5 cellular contexts compared by ENCODE assay signal in genomic region chr15:88423331-88423730, GRCh38.
"Had no signal": no experiment of that assay in that cellular context is flagged by ENCODE, and none has a peak within 500 bp of the region (broad histone marks: within the 10 kb centered on the region; RNA-seq: fewer than 3 reads in every experiment).

No MANE protein-coding gene starts in this region.

- H3K4me3 Mint-ChIP-seq: IgD-negative memory B cell had no signal

- H3K27ac Mint-ChIP-seq: IgD-negative memory B cell had no signal

- H3K36me3 Mint-ChIP-seq: IgD-negative memory B cell had no signal

- H3K27ac ChIP-seq: HL-60 had no signal

- DNase-seq: IMR-90, KBM-7 had no signal

- H3K4me1 Mint-ChIP-seq: IgD-negative memory B cell had no signal

- H3K4me3 ChIP-seq: K562 had no signal
